Comparison of ENCODE assay signal across 11 cellular contexts in the genomic region with DNA sequence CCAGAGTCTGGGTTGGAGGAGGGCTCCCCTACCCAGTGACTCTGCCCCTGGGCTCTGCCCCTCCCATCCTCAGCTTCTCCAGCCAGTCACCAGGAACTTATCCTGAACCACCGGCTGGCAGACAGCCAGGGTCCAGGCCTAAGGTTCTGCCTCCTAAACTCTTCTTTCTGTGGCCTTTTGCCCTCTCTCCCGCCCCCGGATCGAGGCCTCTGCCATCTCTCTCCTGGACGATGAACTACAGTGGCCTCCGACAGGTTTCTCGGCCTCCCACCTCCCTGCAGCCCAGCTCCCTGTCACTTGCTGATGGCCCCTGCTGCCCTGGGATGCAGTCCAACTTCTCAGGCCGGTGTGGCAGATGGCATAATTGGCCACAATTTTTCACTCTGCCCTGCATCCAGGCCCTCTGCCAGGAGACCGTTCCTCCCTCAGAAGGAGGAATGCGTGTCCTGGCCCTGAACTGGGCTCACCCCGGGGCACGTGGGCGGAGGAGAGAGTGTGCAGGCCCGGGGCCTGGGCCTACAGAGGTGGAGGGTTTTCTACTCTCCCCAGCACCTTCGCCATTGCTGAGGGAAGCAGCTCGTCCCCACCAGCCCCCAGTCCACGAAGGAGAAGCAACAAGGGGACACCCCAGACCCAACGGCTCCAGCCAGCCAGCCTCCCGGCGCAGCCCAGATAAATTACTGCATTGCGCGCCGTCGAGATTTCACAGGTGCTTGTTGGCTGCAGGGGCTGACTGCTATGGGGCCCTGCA.
DNase-seq lines count a peak whose midpoint lies in the region; ATAC-seq, FAIRE-seq and TF ChIP-seq lines count a peak whose summit lies in the region.
"Had no signal": no experiment of that assay in that cellular context is flagged by ENCODE, and none has a peak within 500 bp of the region (broad histone marks: within the 10 kb centered on the region; RNA-seq: fewer than 3 reads in every experiment).

No MANE protein-coding gene starts in this region.

- H4K20me1 ChIP-seq in H1 (replicated peaks in 1 of 2; ENCODE audit: control insufficient read depth in 1 of 2, insufficient read depth in 2 of 2, low read length in 2 of 2) (peaks cover 0 to 5% of the 10 kb centered on the region in 2 experiments), neural progenitor cell (ENCODE audit: low read depth) (no peaks in the 10 kb centered on the region)
- H4K20me1 ChIP-seq: BLaER1 had no signal

- no peaks in the 10 kb centered on the region; a peak in 1 of 8 replicates for H3K36me3 ChIP-seq in H1 (ENCODE audit: control insufficient read depth in 2 of 4, insufficient read depth in 4 of 4, low read length in 3 of 4)
- no peaks in the 10 kb centered on the region for H3K36me3 ChIP-seq in neural progenitor cell
- H3K36me3 ChIP-seq in esophagus muscularis mucosa: no peaks in the 10 kb centered on the region
- H3K36me3 ChIP-seq: BLaER1 had no signal

- TF ChIP-seq RAD21 in H1 (IDR thresholded peaks at IDR 0.05 in 1 of 2, conservative IDR thresholded peaks at IDR 0.05 in 1 of 2; ENCODE audit: low read depth in 2 of 2, low read length in 2 of 2): no peak

- no peak overlapping the region for H2BK15ac ChIP-seq in H1 (ENCODE audit: low read length)

- no peak for ATAC-seq in HG03460 (IDR thresholded peaks at IDR 0.05; ENCODE audit: unreplicated experiment)

- H3K4ac ChIP-seq in H1 (replicated peaks; ENCODE audit: insufficient read length, low read depth, low read length): no peak overlapping the region

- peak overlapping the region; percentile 40 for H4K91ac ChIP-seq in H1 (replicated peaks; ENCODE audit: insufficient read length, low read length)

- H3K23me2 ChIP-seq in H1 (ENCODE audit: low read depth, low read length): peaks cover 15% of the 10 kb centered on the region

- DNase-seq in DMS 273 treated with DMSO at 0.1 percent for 48 hours (lab: John Stamatoyannopoulos, UW) (peak; percentile 83), NCI-H2029 treated with DMSO at 0.1 percent for 48 hours (lab: John Stamatoyannopoulos, UW) (peak; percentile 17), H1 (ENCODE audit: low read depth in 1 of 2, low spot score in 2 of 2) (no peak), neural progenitor cell (ENCODE audit: low spot score) (no peak), esophagus muscularis mucosa (ENCODE audit: extremely low spot score) (no peak)
- no peak for DNase-seq in activated naive CD4-positive, alpha-beta T cell treated with anti-CD3 and anti-CD28 coated beads, Interleukin-2, amount 10 ng/mL, durations not matched to agents 7 days and 5 days
- DNase-seq in activated CD4-positive, alpha-beta T cell treated with anti-CD3 and anti-CD28 coated beads for 1 hour: no peak

- POLR2A ChIA-PET in H1 (lab: Charles Lee; ENCODE audit: partially characterized antibody): no interaction called here

- TF ChIP-seq CTCF in H1 (IDR thresholded peaks at IDR 0.05; ENCODE audit: control extremely low read depth in 1 of 3, insufficient read depth in 1 of 3, low read depth in 1 of 3, low read length in 3 of 3): no peak
- TF ChIP-seq CTCF in neural progenitor cell (IDR thresholded peaks at IDR 0.05): no peak
- TF ChIP-seq CTCF in esophagus muscularis mucosa (IDR thresholded peaks at IDR 0.05): no peak

- H3K36me3 Mint-ChIP-seq in neural progenitor cell: no peaks in the 10 kb centered on the region
- no peaks in the 10 kb centered on the region for H3K36me3 Mint-ChIP-seq in activated naive CD4-positive, alpha-beta T cell treated with anti-CD3 and anti-CD28 coated beads, Interleukin-2, amount 10 ng/mL, durations not matched to agents 7 days and 5 days

- peaks cover 0 to 4% of the 10 kb centered on the region in 2 experiments; a peak in 1 of 4 replicates for H3K79me2 ChIP-seq in H1 (ENCODE audit: control insufficient read depth in 1 of 2, insufficient read depth in 2 of 2, low read length in 2 of 2)
- H3K79me2 ChIP-seq in neural progenitor cell (ENCODE audit: low read depth): no peaks in the 10 kb centered on the region

- H3K9ac ChIP-seq in H1 (replicated peaks in 1 of 4; ENCODE audit: extremely low read depth in 1 of 4, low read depth in 3 of 4, low read length in 3 of 4) (no peak overlapping the region), neural progenitor cell (no peak overlapping the region)
- H3K9ac ChIP-seq: BLaER1 had no signal

- H3K4me3 ChIP-seq in H1 (ENCODE audit: extremely low read depth in 1 of 4, insufficient read depth in 2 of 4, low read depth in 3 of 4, low read length in 4 of 4) (no peak overlapping the region), neural progenitor cell (no peak overlapping the region), esophagus muscularis mucosa (no peak overlapping the region)
- H3K4me3 ChIP-seq: BLaER1, SK-N-MC had no signal

- no peak overlapping the region for H3K27ac ChIP-seq in H1 (ENCODE audit: low read depth, low read length)
- H3K27ac ChIP-seq in neural progenitor cell: no peak overlapping the region
- H3K27ac ChIP-seq in esophagus muscularis mucosa (replicated peaks in 1 of 4): no peak overlapping the region
- H3K27ac ChIP-seq: BLaER1, SK-N-MC had no signal

- no peak overlapping the region; the same call in 1 of the 2 replicates for H3K18ac ChIP-seq in H1 (ENCODE audit: extremely low read depth, low read length)

- H3K27ac Mint-ChIP-seq in neural progenitor cell: peak overlapping the region; percentile 78
- no peak overlapping the region for H3K27ac Mint-ChIP-seq in activated naive CD4-positive, alpha-beta T cell treated with anti-CD3 and anti-CD28 coated beads, Interleukin-2, amount 10 ng/mL, durations not matched to agents 7 days and 5 days

- H3K9me3 ChIP-seq in H1 (ENCODE audit: insufficient read depth in 2 of 2, low read depth in 1 of 2, low read length in 1 of 2): peaks cover 0 to 5% of the 10 kb centered on the region in 2 experiments; a peak in 1 of 4 replicates
- no peaks in the 10 kb centered on the region for H3K9me3 ChIP-seq in neural progenitor cell (ENCODE audit: low read depth)
- H3K9me3 ChIP-seq in esophagus muscularis mucosa: no peaks in the 10 kb centered on the region
- H3K9me3 ChIP-seq: BLaER1 had no signal

- no peaks in the 10 kb centered on the region for H3K27me3 ChIP-seq in H1 (replicated peaks in 1 of 4; ENCODE audit: control insufficient read depth in 3 of 4, extremely low read depth in 1 of 4, insufficient read depth in 3 of 4, low read length in 3 of 4)
- H3K27me3 ChIP-seq in neural progenitor cell: peaks cover 5% of the 10 kb centered on the region
- H3K27me3 ChIP-seq in esophagus muscularis mucosa: peaks cover 0 to 32% (median 0%) of the 10 kb centered on the region in 4 donors
- H3K27me3 ChIP-seq: BLaER1 had no signal

- H3K23ac ChIP-seq in H1 (ENCODE audit: insufficient read length): no peak overlapping the region

- peaks cover 38% of the 10 kb centered on the region for H3K4me1 Mint-ChIP-seq in neural progenitor cell
- H3K4me1 Mint-ChIP-seq in activated naive CD4-positive, alpha-beta T cell treated with anti-CD3 and anti-CD28 coated beads, Interleukin-2, amount 10 ng/mL, durations not matched to agents 7 days and 5 days: no peaks in the 10 kb centered on the region

- H2BK20ac ChIP-seq in H1 (ENCODE audit: low read length): no peak overlapping the region

- no peak overlapping the region for H2BK120ac ChIP-seq in H1 (replicated peaks; ENCODE audit: low read depth, low read length)

- H3K4me2 ChIP-seq in H1 (ENCODE audit: insufficient read depth in 1 of 2, low read depth in 2 of 2, low read length in 2 of 2) (no peak overlapping the region), neural progenitor cell (no peak overlapping the region)
- H3K4me2 ChIP-seq: BLaER1 had no signal

- CTCF ChIA-PET in H1 (lab: Charles Lee; ENCODE audit: partially characterized antibody): interaction anchor here (0.7 kb wide), 1 partner anchor 171 kb away, joined by 3 read pairs; no protein-coding TSS in a partner anchor
- CTCF ChIA-PET in activated naive CD4-positive, alpha-beta T cell treated with anti-CD3 and anti-CD28 coated beads, Interleukin-2, amount 10 ng/mL, durations not matched to agents 7 days and 5 days (lab: Charles Lee): no interaction called here

- H3K4me1 ChIP-seq in H1 (replicated peaks in 1 of 4; ENCODE audit: control insufficient read depth in 3 of 4, insufficient read depth in 4 of 4, low read length in 3 of 4): peaks cover 0 to 2% (median 0%) of the 10 kb centered on the region in 4 experiments; a peak in 1 of 7 replicates
- no peaks in the 10 kb centered on the region for H3K4me1 ChIP-seq in neural progenitor cell
- peaks cover 0 to 10% (median 5%) of the 10 kb centered on the region in 4 donors for H3K4me1 ChIP-seq in esophagus muscularis mucosa

- no peaks in the 10 kb centered on the region for H3F3A ChIP-seq in neural progenitor cell (ENCODE audit: low read depth)

- H2AK5ac ChIP-seq in H1 (ENCODE audit: low read depth, low read length): peak overlapping the region; percentile 53; the same call in 1 of the 2 replicates

- H2BK12ac ChIP-seq in H1 (ENCODE audit: low read depth, low read length): no peak overlapping the region

- no peak overlapping the region; the same call in 1 of the 2 replicates for H4K8ac ChIP-seq in H1 (ENCODE audit: extremely low read depth, insufficient read depth, low read length)

- H3K4me3 Mint-ChIP-seq in neural progenitor cell: peak overlapping the region; percentile 20
- no peak overlapping the region for H3K4me3 Mint-ChIP-seq in activated naive CD4-positive, alpha-beta T cell treated with anti-CD3 and anti-CD28 coated beads, Interleukin-2, amount 10 ng/mL, durations not matched to agents 7 days and 5 days
- H3K4me3 Mint-ChIP-seq: neural crest cell had no signal

- H3K56ac ChIP-seq in H1 (replicated peaks; ENCODE audit: insufficient read length, low read depth, low read length): no peak overlapping the region

- FAIRE-seq in H1 (lab: Jason Lieb, UNC): no peak

- no peak overlapping the region for H3K14ac ChIP-seq in H1 (ENCODE audit: insufficient read length)

- intact Hi-C loops in esophagus muscularis mucosa (cut with DNase I): no loop called here

- TF ChIP-seq POLR2A in H1 (IDR thresholded peaks at IDR 0.05; ENCODE audit: control extremely low read depth in 1 of 2, low read depth in 2 of 2, low read length in 2 of 2) (no peak), esophagus muscularis mucosa (IDR thresholded peaks at IDR 0.05; ENCODE audit: low read depth) (no peak)

- 90% methylated on average over 24 of the region's 24 CpGs; no CpG with 5 or more reads in 1 of the 2 experiments for WGBS in H1 (ENCODE audit: extremely low coverage in 1 of 2, insufficient coverage in 1 of 2, insufficient read length in 1 of 2, insufficient replicate concordance in 2 of 2, low coverage in 1 of 2, low lambda C conversion rate in 2 of 2, missing lambda C conversion rate in 1 of 2), 2 experiments
- WGBS in esophagus muscularis mucosa: 66% methylated on average over 17 of the region's 24 CpGs

- peaks cover 12% of the 10 kb centered on the region for H3K9me3 Mint-ChIP-seq in neural progenitor cell
- H3K9me3 Mint-ChIP-seq in activated naive CD4-positive, alpha-beta T cell treated with anti-CD3 and anti-CD28 coated beads, Interleukin-2, amount 10 ng/mL, durations not matched to agents 7 days and 5 days: peaks cover 26% of the 10 kb centered on the region

- H2AFZ ChIP-seq in H1 (ENCODE audit: low read length): no peak overlapping the region
- no peak overlapping the region for H2AFZ ChIP-seq in neural progenitor cell (replicated peaks)

- H4K5ac ChIP-seq in H1 (ENCODE audit: insufficient read length, low read depth, low read length): no peak overlapping the region

- TF ChIP-seq EP300 in H1 (IDR thresholded peaks at IDR 0.05; ENCODE audit: borderline replicate concordance in 1 of 2, low read depth in 2 of 2, low read length in 2 of 2): no peak
- no peak for TF ChIP-seq EP300 in esophagus muscularis mucosa (IDR thresholded peaks at IDR 0.05)

- peaks cover 20% of the 10 kb centered on the region for H3K27me3 Mint-ChIP-seq in neural progenitor cell (ENCODE audit: insufficient read depth, low read depth)
- H3K27me3 Mint-ChIP-seq in activated naive CD4-positive, alpha-beta T cell treated with anti-CD3 and anti-CD28 coated beads, Interleukin-2, amount 10 ng/mL, durations not matched to agents 7 days and 5 days: peaks cover 11% of the 10 kb centered on the region

- peaks cover 4% of the 10 kb centered on the region; the same call in 1 of the 2 replicates for H3K79me1 ChIP-seq in H1 (ENCODE audit: low read depth, low read length)

- H2BK5ac ChIP-seq in H1 (ENCODE audit: low read depth, low read length): no peak overlapping the region

Comparison
In these comparisons a context has a peak if more than half of its experiments do, and no peak if none do; other contexts are left out.
1. DNase-seq: peak in DMS 273 treated with DMSO at 0.1 percent for 48 hours (single experiment) and NCI-H2029 treated with DMSO at 0.1 percent for 48 hours (single experiment); none in H1 (0 of 2), neural progenitor cell (single experiment), activated naive CD4-positive, alpha-beta T cell treated with anti-CD3 and anti-CD28 coated beads, Interleukin-2, amount 10 ng/mL, durations not matched to agents 7 days and 5 days (single experiment), esophagus muscularis mucosa (single experiment) and activated CD4-positive, alpha-beta T cell treated with anti-CD3 and anti-CD28 coated beads for 1 hour (single experiment).